In the genomic region with DNA sequence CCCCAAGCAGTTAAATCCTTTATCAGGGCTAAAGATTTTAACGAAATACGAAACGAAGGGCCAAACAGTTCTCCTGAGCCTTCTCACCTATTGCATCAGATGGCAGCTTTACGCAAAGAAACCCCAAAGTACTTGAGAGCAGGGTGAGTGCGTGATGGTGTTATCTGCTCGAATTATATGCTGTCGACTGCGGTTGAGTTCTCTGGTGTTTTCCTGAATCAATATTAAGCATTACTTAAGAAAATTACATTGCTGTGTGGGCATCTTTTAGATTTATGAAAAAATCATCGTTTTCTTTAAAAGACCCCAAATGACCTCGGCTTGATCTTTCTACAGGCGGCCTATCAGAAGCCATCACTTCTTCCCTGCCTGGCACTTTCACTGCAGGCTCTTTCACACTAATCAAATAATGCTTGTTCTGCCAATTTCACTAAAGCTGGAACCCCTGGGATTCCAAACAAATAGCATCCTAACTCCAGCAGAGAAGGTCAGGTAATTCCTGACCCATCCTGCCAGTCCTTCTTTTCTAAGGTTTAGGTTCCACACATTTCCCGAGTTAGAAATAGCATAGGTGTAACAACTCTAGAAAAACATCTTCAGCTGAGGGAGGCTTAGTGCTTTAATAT, we compare ENCODE assay signal across 1 cellular context.
TF ChIP-seq lines count a peak whose summit lies in the region.

No MANE protein-coding gene starts in this region.

TF ChIP-seq in WTC11, 78 proteins besides CTCF, POLR2A, EP300 and RAD21:
- TF ChIP-seq RORB (CRISPR knock-in tag; IDR thresholded peaks at IDR 0.05) = no peak
- no peak for TF ChIP-seq CREM (CRISPR knock-in tag; IDR thresholded peaks at IDR 0.05)
- TF ChIP-seq ELF4 (CRISPR knock-in tag; IDR thresholded peaks at IDR 0.05; ENCODE audit: low read depth) = no peak
- TF ChIP-seq, protein P1, sequence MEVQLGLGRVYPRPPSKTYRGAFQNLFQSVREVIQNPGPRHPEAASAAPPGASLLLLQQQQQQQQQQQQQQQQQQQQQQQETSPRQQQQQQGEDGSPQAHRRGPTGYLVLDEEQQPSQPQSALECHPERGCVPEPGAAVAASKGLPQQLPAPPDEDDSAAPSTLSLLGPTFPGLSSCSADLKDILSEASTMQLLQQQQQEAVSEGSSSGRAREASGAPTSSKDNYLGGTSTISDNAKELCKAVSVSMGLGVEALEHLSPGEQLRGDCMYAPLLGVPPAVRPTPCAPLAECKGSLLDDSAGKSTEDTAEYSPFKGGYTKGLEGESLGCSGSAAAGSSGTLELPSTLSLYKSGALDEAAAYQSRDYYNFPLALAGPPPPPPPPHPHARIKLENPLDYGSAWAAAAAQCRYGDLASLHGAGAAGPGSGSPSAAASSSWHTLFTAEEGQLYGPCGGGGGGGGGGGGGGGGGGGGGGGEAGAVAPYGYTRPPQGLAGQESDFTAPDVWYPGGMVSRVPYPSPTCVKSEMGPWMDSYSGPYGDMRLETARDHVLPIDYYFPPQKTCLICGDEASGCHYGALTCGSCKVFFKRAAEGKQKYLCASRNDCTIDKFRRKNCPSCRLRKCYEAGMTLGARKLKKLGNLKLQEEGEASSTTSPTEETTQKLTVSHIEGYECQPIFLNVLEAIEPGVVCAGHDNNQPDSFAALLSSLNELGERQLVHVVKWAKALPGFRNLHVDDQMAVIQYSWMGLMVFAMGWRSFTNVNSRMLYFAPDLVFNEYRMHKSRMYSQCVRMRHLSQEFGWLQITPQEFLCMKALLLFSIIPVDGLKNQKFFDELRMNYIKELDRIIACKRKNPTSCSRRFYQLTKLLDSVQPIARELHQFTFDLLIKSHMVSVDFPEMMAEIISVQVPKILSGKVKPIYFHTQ (CRISPR knock-in tag; IDR thresholded peaks at IDR 0.05) = no peak
- TF ChIP-seq IRF2 (CRISPR knock-in tag; IDR thresholded peaks at IDR 0.05; ENCODE audit: borderline replicate concordance, low read depth) = no peak
- no peak for TF ChIP-seq ETV6 (CRISPR knock-in tag; IDR thresholded peaks at IDR 0.05)
- TF ChIP-seq ZNF425 (CRISPR knock-in tag; conservative IDR thresholded peaks at IDR 0.05) = no peak
- TF ChIP-seq ZNF138 (CRISPR knock-in tag; conservative IDR thresholded peaks at IDR 0.05) = no peak
- TF ChIP-seq, protein P2, sequence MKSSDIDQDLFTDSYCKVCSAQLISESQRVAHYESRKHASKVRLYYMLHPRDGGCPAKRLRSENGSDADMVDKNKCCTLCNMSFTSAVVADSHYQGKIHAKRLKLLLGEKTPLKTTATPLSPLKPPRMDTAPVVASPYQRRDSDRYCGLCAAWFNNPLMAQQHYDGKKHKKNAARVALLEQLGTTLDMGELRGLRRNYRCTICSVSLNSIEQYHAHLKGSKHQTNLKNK (CRISPR knock-in tag; IDR thresholded peaks at IDR 0.05) = no peak
- no peak for TF ChIP-seq ZNF532 (CRISPR knock-in tag; IDR thresholded peaks at IDR 0.05; ENCODE audit: borderline replicate concordance)
- no peak for TF ChIP-seq NFE2L1 (CRISPR knock-in tag; IDR thresholded peaks at IDR 0.05)
- TF ChIP-seq AFF4 (CRISPR knock-in tag; IDR thresholded peaks at IDR 0.05; ENCODE audit: borderline replicate concordance) = no peak
- TF ChIP-seq, protein P3, sequence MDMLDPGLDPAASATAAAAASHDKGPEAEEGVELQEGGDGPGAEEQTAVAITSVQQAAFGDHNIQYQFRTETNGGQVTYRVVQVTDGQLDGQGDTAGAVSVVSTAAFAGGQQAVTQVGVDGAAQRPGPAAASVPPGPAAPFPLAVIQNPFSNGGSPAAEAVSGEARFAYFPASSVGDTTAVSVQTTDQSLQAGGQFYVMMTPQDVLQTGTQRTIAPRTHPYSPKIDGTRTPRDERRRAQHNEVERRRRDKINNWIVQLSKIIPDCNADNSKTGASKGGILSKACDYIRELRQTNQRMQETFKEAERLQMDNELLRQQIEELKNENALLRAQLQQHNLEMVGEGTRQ (CRISPR knock-in tag; IDR thresholded peaks at IDR 0.05) = no peak
- TF ChIP-seq GRHL2 (CRISPR knock-in tag; IDR thresholded peaks at IDR 0.05; ENCODE audit: insufficient replicate concordance, severe bottlenecking) = no peak
- no peak for TF ChIP-seq SMAD4 (CRISPR knock-in tag; IDR thresholded peaks at IDR 0.05)
- TF ChIP-seq MAX (CRISPR knock-in tag; IDR thresholded peaks at IDR 0.05) = no peak
- TF ChIP-seq ZBTB21 (CRISPR knock-in tag; IDR thresholded peaks at IDR 0.05; ENCODE audit: borderline replicate concordance) = no peak
